13 cellular contexts compared by ENCODE assay signal in genomic region chr16:21631952-21632575, GRCh38. TPM values are rescaled to one million over a fixed set of nuclear protein-coding genes. Genes with fewer than 3 reads are reported as not detected.
DNase-seq lines count a peak whose midpoint lies in the region; ATAC-seq and TF ChIP-seq lines count a peak whose summit lies in the region.
"Not testable (repeated sequence)": the region's sequence is repeated elsewhere in the genome, so short reads cannot be mapped to it uniquely, and the experiment has no call there.
"Had no signal": no experiment of that assay in that cellular context is flagged by ENCODE, and none has a peak within 500 bp of the region (broad histone marks: within the 10 kb centered on the region; RNA-seq: fewer than 3 reads in every experiment).

No MANE protein-coding gene starts in this region.

- not testable (repeated sequence) for H4K20me1 ChIP-seq in hepatocyte (ENCODE audit: insufficient read depth, poor library complexity, severe bottlenecking)

- peaks cover 15% of the 10 kb centered on the region for H3K79me2 ChIP-seq in hepatocyte

- H3K36me3 ChIP-seq in CD4-positive, CD25-positive, alpha-beta regulatory T cell (ENCODE audit: control insufficient read depth, insufficient read depth, low read length) = peaks cover 17% of the 10 kb centered on the region
- H3K36me3 ChIP-seq in hepatocyte (replicated peaks; ENCODE audit: insufficient read depth, low read depth) = not testable (repeated sequence)

- peak overlapping the region in 2 of 3 donors; percentile 57 to 67 for H3K27ac Mint-ChIP-seq in CD4-positive, CD25-positive, alpha-beta regulatory T cell
- H3K27ac Mint-ChIP-seq in activated CD4-positive, alpha-beta T cell treated with anti-CD3 and anti-CD28 coated beads for 36 hours = peak overlapping the region; percentile 44
- H3K27ac Mint-ChIP-seq in activated naive CD4-positive, alpha-beta T cell treated with anti-CD3 and anti-CD28 coated beads, Interleukin-2, amount 50 U/mL, for 72 hours = peak overlapping the region; percentile 4
- H3K27ac Mint-ChIP-seq in central memory CD8-positive, alpha-beta T cell (ENCODE audit: low read depth) = peak overlapping the region; percentile 9
- H3K27ac Mint-ChIP-seq in progenitor cell of endocrine pancreas (peak overlapping the region; percentile 57), type B pancreatic cell (peak overlapping the region; percentile 86)

- TF ChIP-seq CTCF in hepatocyte (IDR thresholded peaks at IDR 0.05; ENCODE audit: poor library complexity); progenitor cell of endocrine pancreas (IDR thresholded peaks at IDR 0.05; ENCODE audit: unreplicated experiment); type B pancreatic cell (conservative IDR thresholded peaks at IDR 0.05): not testable (repeated sequence)

- WGBS in hepatocyte (ENCODE audit: low lambda C conversion rate, missing lambda C conversion rate) = 93% methylated on average over 5 of the region's 5 CpGs

- not testable (repeated sequence) for H2AFZ ChIP-seq in hepatocyte

- H3K27me3 ChIP-seq in CD4-positive, CD25-positive, alpha-beta regulatory T cell (ENCODE audit: control insufficient read depth, insufficient read depth, low read length); hepatocyte: not testable (repeated sequence)

- H3K9me3 ChIP-seq in CD4-positive, CD25-positive, alpha-beta regulatory T cell (ENCODE audit: control insufficient read depth in 2 of 2, low read length in 2 of 2); hepatocyte (ENCODE audit: low read depth): not testable (repeated sequence)

- H3K9me3 Mint-ChIP-seq in CD4-positive, CD25-positive, alpha-beta regulatory T cell; activated CD4-positive, alpha-beta T cell treated with anti-CD3 and anti-CD28 coated beads for 36 hours (ENCODE audit: low read depth); activated naive CD4-positive, alpha-beta T cell treated with anti-CD3 and anti-CD28 coated beads, Interleukin-2, amount 50 U/mL, for 72 hours; central memory CD8-positive, alpha-beta T cell; type B pancreatic cell: not testable (repeated sequence)
- H3K9me3 Mint-ChIP-seq in progenitor cell of endocrine pancreas (ENCODE audit: low read depth) = peaks cover 10% of the 10 kb centered on the region

- not testable (repeated sequence) for H3K27ac ChIP-seq in CD4-positive, CD25-positive, alpha-beta regulatory T cell (ENCODE audit: insufficient read depth, low read length, poor library complexity, severe bottlenecking)
- H3K27ac ChIP-seq in hepatocyte = peak overlapping the region; percentile 53

- H3K4me1 Mint-ChIP-seq in CD4-positive, CD25-positive, alpha-beta regulatory T cell = peaks cover 0 to 12% (median 9%) of the 10 kb centered on the region in 4 donors
- H3K4me1 Mint-ChIP-seq in activated CD4-positive, alpha-beta T cell treated with anti-CD3 and anti-CD28 coated beads for 36 hours = peaks cover 14% of the 10 kb centered on the region
- H3K4me1 Mint-ChIP-seq in central memory CD8-positive, alpha-beta T cell = not testable (repeated sequence)
- H3K4me1 Mint-ChIP-seq in progenitor cell of endocrine pancreas (ENCODE audit: low read depth) (peaks cover 16% of the 10 kb centered on the region), type B pancreatic cell (ENCODE audit: unreplicated experiment) (peaks cover 18% of the 10 kb centered on the region)

- not testable (repeated sequence) for H3K4me3 ChIP-seq in CD4-positive, CD25-positive, alpha-beta regulatory T cell (ENCODE audit: low read depth, low read length); hepatocyte

- not testable (repeated sequence) for H3K9me2 ChIP-seq in hepatocyte (replicated peaks; ENCODE audit: insufficient read depth)

- not testable (repeated sequence) for DNase-seq in CD4-positive, CD25-positive, alpha-beta regulatory T cell; activated CD4-positive, alpha-beta T cell treated with anti-CD3 and anti-CD28 coated beads for 36 hours; activated naive CD4-positive, alpha-beta T cell treated with anti-CD3 and anti-CD28 coated beads, Interleukin-2, amount 50 U/mL, for 72 hours (ENCODE audit: low spot score in 2 of 2); central memory CD8-positive, alpha-beta T cell (ENCODE audit: low spot score in 2 of 2); hepatocyte (ENCODE audit: low spot score); progenitor cell of endocrine pancreas (ENCODE audit: low spot score, unreplicated experiment); type B pancreatic cell (ENCODE audit: extremely low spot score, unreplicated experiment)
- peak; percentile 19 for DNase-seq in MV-4-11 (lab: John Stamatoyannopoulos, UW)

- POLR2A ChIA-PET in activated CD4-positive, alpha-beta T cell treated with anti-CD3 and anti-CD28 coated beads for 36 hours (lab: Charles Lee) = interaction anchor here (0.6 kb wide), 1 partner anchor 482 kb away, joined by 3 read pairs; no protein-coding TSS in a partner anchor

- H3K27me3 Mint-ChIP-seq in CD4-positive, CD25-positive, alpha-beta regulatory T cell; activated CD4-positive, alpha-beta T cell treated with anti-CD3 and anti-CD28 coated beads for 36 hours; central memory CD8-positive, alpha-beta T cell; progenitor cell of endocrine pancreas; type B pancreatic cell: not testable (repeated sequence)

- CTCF ChIA-PET in activated CD4-positive, alpha-beta T cell treated with anti-CD3 and anti-CD28 coated beads for 36 hours (lab: Charles Lee) = not testable (repeated sequence)

- peak overlapping the region; percentile 62 for H3K4me2 ChIP-seq in hepatocyte

- intact Hi-C loops in activated CD4-positive, alpha-beta T cell treated with anti-CD3 and anti-CD28 coated beads for 36 hours (cut with DNase I, micrococcal nuclease) = loop anchor here in 1 of 2 experiments (10.0 kb wide), 1 partner anchor 1313 kb away; no protein-coding TSS in a partner anchor

- peaks cover 28% of the 10 kb centered on the region for H3K36me3 Mint-ChIP-seq in CD4-positive, CD25-positive, alpha-beta regulatory T cell
- H3K36me3 Mint-ChIP-seq in activated CD4-positive, alpha-beta T cell treated with anti-CD3 and anti-CD28 coated beads for 36 hours (ENCODE audit: low read depth) = peaks cover 26% of the 10 kb centered on the region
- peaks cover 25 to 26% of the 10 kb centered on the region in 2 donors for H3K36me3 Mint-ChIP-seq in activated naive CD4-positive, alpha-beta T cell treated with anti-CD3 and anti-CD28 coated beads, Interleukin-2, amount 50 U/mL, for 72 hours
- peaks cover 15% of the 10 kb centered on the region for H3K36me3 Mint-ChIP-seq in central memory CD8-positive, alpha-beta T cell (ENCODE audit: insufficient read depth)
- peaks cover 53% of the 10 kb centered on the region for H3K36me3 Mint-ChIP-seq in progenitor cell of endocrine pancreas (ENCODE audit: insufficient read depth)
- H3K36me3 Mint-ChIP-seq in type B pancreatic cell = peaks cover 47% of the 10 kb centered on the region

- not testable (repeated sequence) for ATAC-seq in CD4-positive, CD25-positive, alpha-beta regulatory T cell (ENCODE audit: low read depth in 2 of 2); activated CD4-positive, alpha-beta T cell treated with anti-CD3 and anti-CD28 coated beads for 36 hours; activated naive CD4-positive, alpha-beta T cell treated with anti-CD3 and anti-CD28 coated beads, Interleukin-2, amount 50 U/mL, for 72 hours; central memory CD8-positive, alpha-beta T cell (replicated peaks; ENCODE audit: extremely low read depth, poor library complexity, severe bottlenecking)

- not testable (repeated sequence) for H3K4me1 ChIP-seq in CD4-positive, CD25-positive, alpha-beta regulatory T cell (ENCODE audit: control insufficient read depth, insufficient read depth, low read length, poor library complexity, severe bottlenecking); hepatocyte (ENCODE audit: insufficient read depth)

- H3K4me3 Mint-ChIP-seq in CD4-positive, CD25-positive, alpha-beta regulatory T cell; activated CD4-positive, alpha-beta T cell treated with anti-CD3 and anti-CD28 coated beads for 36 hours; central memory CD8-positive, alpha-beta T cell; progenitor cell of endocrine pancreas (ENCODE audit: low read depth); type B pancreatic cell: not testable (repeated sequence)

RNA-seq across cellular contexts. Expression of gene IGSF6, which starts 20.3 kb away (rescaled TPM):
- total RNA-seq in CD4-positive, CD25-positive, alpha-beta regulatory T cell = 0.25 TPM
- polyA plus RNA-seq in CD4-positive, CD25-positive, alpha-beta regulatory T cell = 1 to 10 TPM in 1 of 4 donors, under 1 TPM in 3; 0.13 to 1.1 (median 0.19) TPM
- under 1 TPM; 0.11 to 0.14 TPM for total RNA-seq in activated CD4-positive, alpha-beta T cell treated with anti-CD3 and anti-CD28 coated beads for 36 hours
- under 1 TPM in 1 of 2 donors, not detected in 1; 0.30 TPM for total RNA-seq in activated naive CD4-positive, alpha-beta T cell treated with anti-CD3 and anti-CD28 coated beads, Interleukin-2, amount 50 U/mL, for 72 hours
- total RNA-seq in hepatocyte (0.56 and 0.70 TPM in 2 replicates), progenitor cell of endocrine pancreas (not detected in 2 replicates), type B pancreatic cell (ENCODE audit: low replicate concordance) (not detected in 2 replicates)
- 0.35 and 2.2 TPM in 2 replicates for polyA plus RNA-seq in hepatocyte
- total RNA-seq: A172, SJSA1 had no signal
- polyA plus RNA-seq: AG04450 had no signal

RNA-seq across cellular contexts. Expression of gene OTOA, which starts 31.7 kb away (rescaled TPM):
- not detected for total RNA-seq in CD4-positive, CD25-positive, alpha-beta regulatory T cell
- not detected for polyA plus RNA-seq in CD4-positive, CD25-positive, alpha-beta regulatory T cell
- total RNA-seq in activated CD4-positive, alpha-beta T cell treated with anti-CD3 and anti-CD28 coated beads for 36 hours = under 1 TPM in 1 of 2 experiments, not detected in 1; 0.07 TPM
- total RNA-seq in activated naive CD4-positive, alpha-beta T cell treated with anti-CD3 and anti-CD28 coated beads, Interleukin-2, amount 50 U/mL, for 72 hours = under 1 TPM; 0.12 to 0.18 TPM
- 0.07 TPM in 1 of 2 replicates, not detected in the other for total RNA-seq in hepatocyte
- not detected in 2 replicates for polyA plus RNA-seq in hepatocyte
- total RNA-seq in progenitor cell of endocrine pancreas = 0.07 and 0.13 TPM in 2 replicates
- total RNA-seq in type B pancreatic cell (ENCODE audit: low replicate concordance) = 0.17 TPM in 1 of 2 replicates, not detected in the other
- total RNA-seq: Right ventricle myocardium inferior, SJSA1 had no signal
- polyA plus RNA-seq: AG04450, IgD-negative memory B cell had no signal

RNA-seq across cellular contexts. Expression of gene METTL9, which starts 32.7 kb away (rescaled TPM):
- 69.9 TPM for total RNA-seq in CD4-positive, CD25-positive, alpha-beta regulatory T cell
- polyA plus RNA-seq in CD4-positive, CD25-positive, alpha-beta regulatory T cell = 100 to 1,000 TPM; 108 to 141 (median 123) TPM
- total RNA-seq in activated CD4-positive, alpha-beta T cell treated with anti-CD3 and anti-CD28 coated beads for 36 hours = 10 to 100 TPM; 78.3 to 98.0 TPM
- 100 to 1,000 TPM in 1 of 2 donors, 10 to 100 TPM in 1; 92.2 to 117 TPM for total RNA-seq in activated naive CD4-positive, alpha-beta T cell treated with anti-CD3 and anti-CD28 coated beads, Interleukin-2, amount 50 U/mL, for 72 hours
- 222 and 229 TPM in 2 replicates for total RNA-seq in hepatocyte
- 112 TPM in 2 replicates for polyA plus RNA-seq in hepatocyte
- 143 and 158 TPM in 2 replicates for total RNA-seq in progenitor cell of endocrine pancreas
- 87.1 and 132 TPM in 2 replicates for total RNA-seq in type B pancreatic cell (ENCODE audit: low replicate concordance)

Comparison
In these comparisons a context has a peak if more than half of its experiments do, and no peak if none do; other contexts are left out.
1. H3K27ac Mint-ChIP-seq: peak in every context shown above with its lines; median percentile 86 in type B pancreatic cell; 62 in CD4-positive, CD25-positive, alpha-beta regulatory T cell; 57 in progenitor cell of endocrine pancreas; 44 in activated CD4-positive, alpha-beta T cell treated with anti-CD3 and anti-CD28 coated beads for 36 hours; 9 in central memory CD8-positive, alpha-beta T cell; 4 in activated naive CD4-positive, alpha-beta T cell treated with anti-CD3 and anti-CD28 coated beads, Interleukin-2, amount 50 U/mL, for 72 hours.